Comparison of ENCODE assay signal across 9 cellular contexts in the genomic region with DNA sequence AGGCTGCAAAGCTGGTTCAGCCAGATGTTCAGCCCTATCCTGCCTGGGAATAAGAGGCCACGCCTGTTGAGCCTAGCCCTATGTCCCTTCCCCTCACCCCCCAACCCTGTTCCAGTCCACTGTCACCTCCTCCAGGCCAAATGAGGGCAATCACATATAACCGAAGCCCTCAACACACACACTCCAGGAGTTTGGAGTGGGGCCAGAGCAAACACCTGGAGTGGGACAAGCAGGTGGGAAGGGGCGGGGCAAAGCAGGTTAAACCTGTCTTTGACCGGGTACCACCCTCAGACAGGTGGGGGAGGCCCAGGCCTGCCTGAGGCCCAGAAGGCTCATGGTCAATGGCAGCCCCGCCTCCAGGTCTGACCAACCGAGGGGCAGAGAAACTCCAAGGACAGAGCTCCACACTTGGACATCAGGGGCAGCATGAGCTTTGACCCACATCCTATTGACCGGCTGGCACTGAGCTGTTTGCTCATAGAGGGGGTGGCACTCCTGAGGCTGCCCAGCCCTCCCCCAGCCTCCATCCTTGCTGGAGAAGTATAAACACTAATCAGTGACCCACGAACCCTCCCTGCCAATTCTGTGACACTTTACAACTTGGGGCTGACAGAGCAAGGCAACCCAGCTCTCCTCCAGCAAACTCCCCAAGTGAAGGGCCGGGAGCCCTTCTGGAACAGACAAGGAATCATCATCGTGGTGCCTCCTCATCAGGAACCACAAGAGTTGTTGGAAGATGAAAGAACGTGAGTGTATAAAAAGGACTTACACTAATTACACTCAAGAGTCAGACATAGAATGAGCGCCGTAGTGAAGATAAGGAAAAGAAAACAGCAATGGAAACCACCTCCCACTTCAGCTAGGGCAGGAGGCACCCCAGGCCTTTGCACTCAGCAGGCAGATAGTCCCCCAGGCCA. TPM values are rescaled to one million over a fixed set of nuclear protein-coding genes. Genes with fewer than 3 reads are reported as not detected.
DNase-seq lines count a peak whose midpoint lies in the region; ATAC-seq, FAIRE-seq and TF ChIP-seq lines count a peak whose summit lies in the region.
"Had no signal": no experiment of that assay in that cellular context is flagged by ENCODE, and none has a peak within 500 bp of the region (broad histone marks: within the 10 kb centered on the region; RNA-seq: fewer than 3 reads in every experiment).

No MANE protein-coding gene starts in this region.

- no peaks in the 10 kb centered on the region for H3K9me3 Mint-ChIP-seq in astrocyte (ENCODE audit: unreplicated experiment)

- TF ChIP-seq POLR2A in gastroesophageal sphincter (IDR thresholded peaks at IDR 0.05) = no peak

- no peak overlapping the region for H3K9ac ChIP-seq in astrocyte (ENCODE audit: low read length)
- no peak overlapping the region for H3K9ac ChIP-seq in mesenchymal stem cell (ENCODE audit: low read length)

- H2AFZ ChIP-seq in astrocyte (ENCODE audit: low read depth, low read length) (no peak overlapping the region), mesenchymal stem cell (ENCODE audit: low read depth, low read length) (no peak overlapping the region)

- H3K4me2 ChIP-seq in astrocyte (ENCODE audit: low read length) (no peak overlapping the region), mesenchymal stem cell (ENCODE audit: low read length, poor library complexity, severe bottlenecking) (no peak overlapping the region)

- TF ChIP-seq EP300 in gastroesophageal sphincter (IDR thresholded peaks at IDR 0.05) = no peak

- H2BK15ac ChIP-seq in mesenchymal stem cell (ENCODE audit: low read depth, poor library complexity, severe bottlenecking) = peak overlapping the region; percentile 31

- peaks cover 4% of the 10 kb centered on the region for H3K27me3 Mint-ChIP-seq in astrocyte (ENCODE audit: low read depth, unreplicated experiment)

- H3K36me3 ChIP-seq in astrocyte (ENCODE audit: insufficient read depth, low read length) (no peaks in the 10 kb centered on the region), mesenchymal stem cell (ENCODE audit: control insufficient read depth in 1 of 2, insufficient read depth in 2 of 2, low read depth in 1 of 2, low read length in 2 of 2) (peaks cover 0 to 30% of the 10 kb centered on the region in 2 experiments), gastroesophageal sphincter (peaks cover 0 to 28% of the 10 kb centered on the region in 2 donors)

- H3K27ac ChIP-seq in C4-2B (peak overlapping the region; percentile 97), astrocyte (ENCODE audit: low read depth, low read length) (no peak overlapping the region), mesenchymal stem cell (ENCODE audit: low read length, poor library complexity, severe bottlenecking) (no peak overlapping the region), gastroesophageal sphincter (peak overlapping the region in 2 of 4 donors; percentile 6 to 86)

- H3K18ac ChIP-seq in mesenchymal stem cell (ENCODE audit: low read depth in 1 of 2, low read length in 2 of 2) = peak overlapping the region in 1 of 2 experiments; percentile 24

- no peaks in the 10 kb centered on the region for H3K79me2 ChIP-seq in astrocyte (ENCODE audit: insufficient read depth, low read length)

- in situ Hi-C loops in KBM-7 (cut with MboI; ENCODE audit: low pct_unique_long_range_greater_than_20kb, low sequenced_read_pairs) = no loop called here

- 67% methylated on average over 11 of the region's 13 CpGs for WGBS in mesenchymal stem cell
- WGBS in gastroesophageal sphincter (ENCODE audit: low coverage in 1 of 2), 2 donors = 60% methylated on average over 3 of the region's 13 CpGs; no CpG with 5 or more reads in 1 of the 2 donors

- H3K4me1 Mint-ChIP-seq in astrocyte (ENCODE audit: low read depth, unreplicated experiment) = peaks cover 4% of the 10 kb centered on the region

- H3K4me3 Mint-ChIP-seq in astrocyte (ENCODE audit: unreplicated experiment) = peak overlapping the region; percentile 68

- H3K9me3 ChIP-seq in astrocyte (ENCODE audit: insufficient read depth, low read depth, low read length) (no peaks in the 10 kb centered on the region), mesenchymal stem cell (ENCODE audit: control insufficient read depth, low read length) (no peaks in the 10 kb centered on the region), gastroesophageal sphincter (no peaks in the 10 kb centered on the region)

- H3K23ac ChIP-seq in mesenchymal stem cell (ENCODE audit: low read length in 2 of 2) = no peak overlapping the region

- H2AK5ac ChIP-seq in mesenchymal stem cell (ENCODE audit: low read length, severe bottlenecking) = peak overlapping the region; percentile 15

- H2BK5ac ChIP-seq in mesenchymal stem cell (ENCODE audit: low read depth, low read length, poor library complexity, severe bottlenecking) = no peak overlapping the region

- H4K8ac ChIP-seq in mesenchymal stem cell (ENCODE audit: low read length) = no peak overlapping the region

- no peak overlapping the region for H2BK12ac ChIP-seq in mesenchymal stem cell (ENCODE audit: low read length in 2 of 2)

- no peak overlapping the region for H3K4ac ChIP-seq in mesenchymal stem cell (ENCODE audit: low read depth in 1 of 2, low read length in 2 of 2)

- H3K27me3 ChIP-seq in astrocyte (ENCODE audit: insufficient read depth, low read length) (peaks cover 15% of the 10 kb centered on the region), mesenchymal stem cell (ENCODE audit: control insufficient read depth in 1 of 2, insufficient read depth in 1 of 2, low read length in 2 of 2) (peaks cover 13 to 17% of the 10 kb centered on the region in 2 experiments), gastroesophageal sphincter (no peaks in the 10 kb centered on the region)

- TF ChIP-seq CTCF in C4-2B (conservative IDR thresholded peaks at IDR 0.05) = no peak
- TF ChIP-seq CTCF in astrocyte (IDR thresholded peaks at IDR 0.05; ENCODE audit: insufficient read depth, low read depth, low read length) = no peak
- TF ChIP-seq CTCF in gastroesophageal sphincter (IDR thresholded peaks at IDR 0.05) = no peak

- peaks cover 3% of the 10 kb centered on the region for H3K36me3 Mint-ChIP-seq in astrocyte (ENCODE audit: low read depth, unreplicated experiment)

- peaks cover 22% of the 10 kb centered on the region for H3K4me1 ChIP-seq in astrocyte (ENCODE audit: insufficient read depth, low read length)
- H3K4me1 ChIP-seq in mesenchymal stem cell (ENCODE audit: control insufficient read depth, insufficient read depth, low read depth, low read length) = peaks cover 34% of the 10 kb centered on the region
- H3K4me1 ChIP-seq in gastroesophageal sphincter = peaks cover 0 to 39% (median 9%) of the 10 kb centered on the region in 3 donors

- H3K79me1 ChIP-seq in mesenchymal stem cell (replicated peaks; ENCODE audit: low read length, poor library complexity, severe bottlenecking) = no peaks in the 10 kb centered on the region

- FAIRE-seq in astrocyte (lab: Jason Lieb, UNC) = no peak

- no peak overlapping the region for H3K4me3 ChIP-seq in astrocyte (ENCODE audit: insufficient read depth, low read depth, low read length)
- no peak overlapping the region for H3K4me3 ChIP-seq in mesenchymal stem cell (ENCODE audit: insufficient read depth in 1 of 2, low read depth in 1 of 2, low read length in 2 of 2)
- H3K4me3 ChIP-seq in gastroesophageal sphincter = no peak overlapping the region

- peak overlapping the region; percentile 60 for H3K27ac Mint-ChIP-seq in astrocyte (ENCODE audit: unreplicated experiment)

- peak; percentile 38 for DNase-seq in KBM-7
- no peak for DNase-seq in astrocyte (ENCODE audit: low read depth)
- DNase-seq in mesenchymal stem cell = no peak
- no peak for DNase-seq in NCI-H1694 treated with DMSO at 0.1 percent for 48 hours (lab: John Stamatoyannopoulos, UW)
- no peak for DNase-seq in stimulated activated CD4-positive, alpha-beta T cell treated with anti-CD3 and anti-CD28 coated beads, Interleukin-4, amount 100 ng/mL, for 4 hours
- DNase-seq in mesenteric fat pad (ENCODE audit: low spot score) = no peak

- ATAC-seq in gastroesophageal sphincter = no peak

- peaks cover 13% of the 10 kb centered on the region for H4K20me1 ChIP-seq in astrocyte (ENCODE audit: insufficient read depth, low read length)

- no peak overlapping the region for H3K14ac ChIP-seq in mesenchymal stem cell (ENCODE audit: low read length in 2 of 2)

- peak overlapping the region; percentile 34 for H4K91ac ChIP-seq in mesenchymal stem cell (ENCODE audit: low read length)

- H2BK120ac ChIP-seq in mesenchymal stem cell (ENCODE audit: low read depth, low read length) = no peak overlapping the region

RNA-seq across cellular contexts. Expression of a gene that starts 1.5 kb away (rescaled TPM):
- total RNA-seq in astrocyte (2.5 and 5.1 TPM in 2 replicates), gastroesophageal sphincter (1 to 10 TPM in 1 of 4 donors, under 1 TPM in 1, not detected in 2; 0.13 to 2.9 TPM), mesenteric fat pad (0.71 TPM)
- polyA plus RNA-seq in mesenchymal stem cell (2013, experiment 1 of 2) = 0.04 TPM
- 0.03 TPM for polyA plus RNA-seq in mesenchymal stem cell (2013, experiment 2 of 2)
- total RNA-seq: cerebellum had no signal

RNA-seq across cellular contexts. Expression of a gene that starts 10.7 kb away (rescaled TPM):
- total RNA-seq in astrocyte (25.0 and 26.8 TPM in 2 replicates), gastroesophageal sphincter (10 to 100 TPM in 3 of 4 donors, 1 to 10 TPM in 1; 4.5 to 18.0 (median 11.7) TPM), mesenteric fat pad (40.2 TPM)
- 26.1 TPM for polyA plus RNA-seq in mesenchymal stem cell (2013, experiment 1 of 2)
- 25.9 TPM for polyA plus RNA-seq in mesenchymal stem cell (2013, experiment 2 of 2)

RNA-seq across cellular contexts. Expression of a gene that starts 29.9 kb away (rescaled TPM):
- total RNA-seq in astrocyte = 66.3 and 71.9 TPM in 2 replicates
- polyA plus RNA-seq in mesenchymal stem cell (2013, experiment 1 of 2) = 27.0 TPM
- polyA plus RNA-seq in mesenchymal stem cell (2013, experiment 2 of 2) = 34.1 TPM
- total RNA-seq in gastroesophageal sphincter = 10 to 100 TPM; 19.1 to 51.5 (median 33.7) TPM
- total RNA-seq in mesenteric fat pad = 264 TPM
